ENCODE assay signal across 8 cellular contexts in genomic region chr20:36835453-36836198, GRCh38. TPM values are rescaled to one million over a fixed set of nuclear protein-coding genes. Genes with fewer than 3 reads are reported as not detected.
DNase-seq lines count a peak whose midpoint lies in the region; TF ChIP-seq lines count a peak whose summit lies in the region.

No MANE protein-coding gene starts in this region.

- H2AFZ ChIP-seq in GM23248: no peak overlapping the region; the same call in 1 of the 2 replicates

- 2 to 4% methylated on average over 22 to 28 of the region's 28 CpGs for WGBS in GM23248 (ENCODE audit: low coverage in 1 of 2, low lambda C conversion rate in 2 of 2, missing lambda C conversion rate in 2 of 2), 2 experiments

- peak overlapping the region; percentile 30; the same call in 1 of the 2 replicates for H3K4me3 ChIP-seq in GM23248
- peak overlapping the region; percentile 3 for H3K4me3 ChIP-seq in fibroblast of villous mesenchyme (ENCODE audit: low read depth, low read length)

- H3K9me2 ChIP-seq in GM23248 (ENCODE audit: insufficient read depth): no peaks in the 10 kb centered on the region

- peaks cover 62% of the 10 kb centered on the region for H3K79me2 ChIP-seq in GM23248 (ENCODE audit: insufficient read depth)

- in situ Hi-C loops in GM23248 (cut with MboI): no loop called here

- peak overlapping the region; percentile 77 for H3K4me3 Mint-ChIP-seq in neural crest cell
- H3K4me3 Mint-ChIP-seq in stimulated activated naive CD8-positive, alpha-beta T cell treated with anti-CD3 and anti-CD28 coated beads, Interleukin-15, Interleukin-2, amounts not matched to agents 100 ng/mL and 50 ng/mL, for 24 hours: peak overlapping the region; percentile 79

- H3K9ac ChIP-seq in GM23248: peak overlapping the region; percentile 79

- peaks cover 6% of the 10 kb centered on the region for H3K36me3 Mint-ChIP-seq in neural crest cell (ENCODE audit: low read depth)
- no peaks in the 10 kb centered on the region for H3K36me3 Mint-ChIP-seq in stimulated activated naive CD8-positive, alpha-beta T cell treated with anti-CD3 and anti-CD28 coated beads, Interleukin-15, Interleukin-2, amounts not matched to agents 100 ng/mL and 50 ng/mL, for 24 hours (ENCODE audit: low read depth)

- H3K27ac Mint-ChIP-seq in neural crest cell (ENCODE audit: unreplicated experiment): peak overlapping the region; percentile 97
- H3K27ac Mint-ChIP-seq in stimulated activated naive CD8-positive, alpha-beta T cell treated with anti-CD3 and anti-CD28 coated beads, Interleukin-15, Interleukin-2, amounts not matched to agents 100 ng/mL and 50 ng/mL, for 24 hours: peak overlapping the region; percentile 84

- H4K20me1 ChIP-seq in GM23248 (ENCODE audit: insufficient read depth): no peaks in the 10 kb centered on the region

- peaks cover 36% of the 10 kb centered on the region for H3K4me1 Mint-ChIP-seq in neural crest cell
- H3K4me1 Mint-ChIP-seq in stimulated activated naive CD8-positive, alpha-beta T cell treated with anti-CD3 and anti-CD28 coated beads, Interleukin-15, Interleukin-2, amounts not matched to agents 100 ng/mL and 50 ng/mL, for 24 hours (ENCODE audit: low read depth): peaks cover 21% of the 10 kb centered on the region

- no peaks in the 10 kb centered on the region for H3K36me3 ChIP-seq in GM23248 (ENCODE audit: low read depth)

- peak overlapping the region; percentile 75 for H3K27ac ChIP-seq in GM23248

- no peak for TF ChIP-seq CTCF in fibroblast of villous mesenchyme (IDR thresholded peaks at IDR 0.05; ENCODE audit: insufficient read depth, low read depth, low read length)
- TF ChIP-seq CTCF in neural crest cell (conservative IDR thresholded peaks at IDR 0.05): no peak

- no peaks in the 10 kb centered on the region for H3K9me3 Mint-ChIP-seq in neural crest cell
- no peaks in the 10 kb centered on the region for H3K9me3 Mint-ChIP-seq in stimulated activated naive CD8-positive, alpha-beta T cell treated with anti-CD3 and anti-CD28 coated beads, Interleukin-15, Interleukin-2, amounts not matched to agents 100 ng/mL and 50 ng/mL, for 24 hours

- no peaks in the 10 kb centered on the region for H3K27me3 Mint-ChIP-seq in neural crest cell (ENCODE audit: low read depth)
- H3K27me3 Mint-ChIP-seq in stimulated activated naive CD8-positive, alpha-beta T cell treated with anti-CD3 and anti-CD28 coated beads, Interleukin-15, Interleukin-2, amounts not matched to agents 100 ng/mL and 50 ng/mL, for 24 hours: no peaks in the 10 kb centered on the region

- H3K9me3 ChIP-seq in GM23248 (ENCODE audit: low read depth): no peaks in the 10 kb centered on the region

- H3K4me1 ChIP-seq in GM23248 (ENCODE audit: insufficient read depth): peaks cover 36% of the 10 kb centered on the region

- TF ChIP-seq POLR2A in Raji (IDR thresholded peaks at IDR 0.05; ENCODE audit: insufficient read depth, low read depth, low read length): peak; percentile 83

- H3K27me3 ChIP-seq in GM23248 (replicated peaks; ENCODE audit: insufficient read depth): no peaks in the 10 kb centered on the region

- peaks cover 27% of the 10 kb centered on the region for H3F3A ChIP-seq in GM23248 (ENCODE audit: insufficient read depth)

- H3K4me2 ChIP-seq in GM23248 (ENCODE audit: unreplicated experiment): peak overlapping the region; percentile 43

- DNase-seq in DMS79 treated with DMSO at 0.1 percent for 48 hours (lab: John Stamatoyannopoulos, UW) (peak; percentile 88), GM23248 (peak; percentile 98), LoVo (ENCODE audit: low spot score) (peak; percentile 57), fibroblast of villous mesenchyme (ENCODE audit: low read depth) (peak; percentile 96), neural crest cell (ENCODE audit: low read depth, low spot score) (peak; percentile 81)
- peak; percentile 92 for DNase-seq in activated effector memory CD4-positive, alpha-beta T cell treated with anti-CD3 and anti-CD28 coated beads, Interleukin-2, amount 50 U/mL, for 16 hours

RNA-seq across cellular contexts. Expression of gene TLDC2, which starts 40.3 kb away (rescaled TPM):
- total RNA-seq in GM23248 (2014; rRNA removed; shearing (Covaris generic)): 0.32 and 0.76 TPM in 2 replicates
- 0.20 and 0.24 TPM in 2 replicates for polyA plus RNA-seq in GM23248 (2016; fragmentation: Nextera tagmentation; extraction: Ambion mirVana)
- 0.32 TPM in 1 of 2 replicates, not detected in the other for total RNA-seq in fibroblast of villous mesenchyme
- not detected in 2 replicates for total RNA-seq in neural crest cell

Comparison
In these comparisons a context has a peak if more than half of its experiments do, and no peak if none do; other contexts are left out.
1. Peak in every context shown above with its lines: DNase-seq, H3K4me3 ChIP-seq and H3K27ac ChIP-seq.